In the genomic region with DNA sequence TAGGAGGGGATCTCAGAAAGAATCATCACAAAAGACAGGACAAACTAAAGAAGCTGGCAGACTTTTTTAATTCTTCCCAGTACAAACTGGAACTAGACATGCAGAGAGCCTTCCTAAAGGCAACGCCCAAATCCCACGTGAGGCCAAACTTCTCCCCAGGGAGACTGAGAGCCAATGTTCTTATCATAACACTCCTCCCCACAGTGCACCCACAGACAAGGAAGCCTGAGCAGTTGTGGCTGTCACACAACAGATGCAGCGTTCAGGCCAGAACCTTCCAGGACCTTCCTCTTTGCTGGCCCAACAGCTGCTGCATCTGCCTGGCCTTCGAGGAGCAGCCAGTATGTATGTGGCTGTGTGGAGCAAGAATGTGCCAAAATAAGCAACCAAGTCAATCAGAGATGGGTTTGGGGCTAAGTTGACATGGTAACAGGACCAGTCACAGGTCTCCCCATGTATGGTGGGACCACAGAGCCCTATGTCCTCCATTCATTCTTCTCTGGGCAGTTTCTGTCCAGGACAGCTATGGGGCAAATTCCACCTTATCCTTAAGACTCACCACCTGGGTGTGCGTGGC, we compare ENCODE assay signal across 10 cellular contexts. TPM values are rescaled to one million over a fixed set of nuclear protein-coding genes. Genes with fewer than 3 reads are reported as not detected.
DNase-seq lines count a peak whose midpoint lies in the region; ATAC-seq and TF ChIP-seq lines count a peak whose summit lies in the region.
"Had no signal": no experiment of that assay in that cellular context is flagged by ENCODE, and none has a peak within 500 bp of the region (broad histone marks: within the 10 kb centered on the region; RNA-seq: fewer than 3 reads in every experiment).

No MANE protein-coding gene starts in this region.

- H3K9me2 ChIP-seq in DOHH2 (replicated peaks; ENCODE audit: control insufficient read depth, low read length), result no peaks in the 10 kb centered on the region

- H4K91ac ChIP-seq in neuronal stem cell (ENCODE audit: low read depth, low read length, poor library complexity), result no peak overlapping the region

- H3K4ac ChIP-seq in neuronal stem cell (ENCODE audit: low read length), result no peak overlapping the region

- H3K27me3 ChIP-seq in DOHH2 (ENCODE audit: control insufficient read depth, low read length), result no peaks in the 10 kb centered on the region
- H3K27me3 ChIP-seq in neuronal stem cell (ENCODE audit: control insufficient read depth in 3 of 3, insufficient read depth in 3 of 3, low read depth in 1 of 3, low read length in 3 of 3), result no peaks in the 10 kb centered on the region

- H2BK15ac ChIP-seq in neuronal stem cell (ENCODE audit: low read length), result no peak overlapping the region

- no peak for DNase-seq in neuronal stem cell (ENCODE audit: low spot score)
- DNase-seq in Calu3, result no peak
- no peak for DNase-seq in coronary artery (ENCODE audit: low spot score)
- no peak for DNase-seq in activated CD4-positive, alpha-beta T cell treated with anti-CD3 and anti-CD28 coated beads for 4 hours
- DNase-seq: kidney glomerular epithelial cell had no signal

- peak overlapping the region; percentile 6 for H3K18ac ChIP-seq in neuronal stem cell (ENCODE audit: low read length)

- no peak overlapping the region for H3K27ac Mint-ChIP-seq in Calu3 (ENCODE audit: unreplicated experiment)

- H3K4me1 ChIP-seq in DOHH2 (ENCODE audit: control insufficient read depth, low read length) (peaks cover 56% of the 10 kb centered on the region), neuronal stem cell (ENCODE audit: control insufficient read depth in 2 of 2, insufficient read depth in 1 of 2, low read depth in 1 of 2, low read length in 2 of 2) (peaks cover 5% of the 10 kb centered on the region in 2 donors)

- CTCF ChIA-PET in Calu3 (lab: Charles Lee), result no interaction called here

- no peak overlapping the region for H2BK120ac ChIP-seq in neuronal stem cell (ENCODE audit: low read depth, low read length)

- H2BK12ac ChIP-seq in neuronal stem cell (ENCODE audit: low read length), result no peak overlapping the region

- H3K9ac ChIP-seq in neuronal stem cell (ENCODE audit: low read depth, low read length, poor library complexity), result no peak overlapping the region

- no peak overlapping the region for H3K14ac ChIP-seq in neuronal stem cell (ENCODE audit: low read length)

- peak overlapping the region; percentile 14 for H3K23ac ChIP-seq in neuronal stem cell (ENCODE audit: low read depth, low read length, poor library complexity)

- no peaks in the 10 kb centered on the region for H3F3A ChIP-seq in DOHH2 (ENCODE audit: control insufficient read depth, insufficient read depth)

- H3K4me3 Mint-ChIP-seq in Calu3 (ENCODE audit: low read depth, unreplicated experiment), result no peak overlapping the region

- peak overlapping the region; percentile 9; the same call in 1 of the 2 replicates for H3K4me3 ChIP-seq in DOHH2 (ENCODE audit: low read length)
- no peak overlapping the region for H3K4me3 ChIP-seq in neuronal stem cell (ENCODE audit: low read length in 2 of 2)
- H3K4me3 ChIP-seq in coronary artery, result no peak overlapping the region
- H3K4me3 ChIP-seq: thoracic aorta had no signal

- no peaks in the 10 kb centered on the region for H3K27me3 Mint-ChIP-seq in Calu3 (ENCODE audit: unreplicated experiment)

- peaks cover 19% of the 10 kb centered on the region; the same call in 1 of the 2 replicates for H4K20me1 ChIP-seq in DOHH2 (ENCODE audit: control insufficient read depth, insufficient read depth, low read depth, low read length)

- ATAC-seq in HG03565 (IDR thresholded peaks at IDR 0.05; ENCODE audit: unreplicated experiment), result no peak

- H3K9me3 Mint-ChIP-seq in Calu3 (ENCODE audit: low read depth, unreplicated experiment), result no peaks in the 10 kb centered on the region

- no peak overlapping the region for H2BK5ac ChIP-seq in neuronal stem cell (ENCODE audit: low read length)

- TF ChIP-seq CTCF in DOHH2 (IDR thresholded peaks at IDR 0.05; ENCODE audit: low read depth, low read length, poor library complexity, severe bottlenecking), result no peak
- no peak for TF ChIP-seq CTCF in Calu3 (IDR thresholded peaks at IDR 0.05; ENCODE audit: unreplicated experiment)
- TF ChIP-seq CTCF in coronary artery (IDR thresholded peaks at IDR 0.05), result no peak

- H3K36me3 ChIP-seq in DOHH2 (ENCODE audit: control insufficient read depth, low read length), result no peaks in the 10 kb centered on the region
- H3K36me3 ChIP-seq in KOPT-K1 (ENCODE audit: insufficient read depth, low read length), result no peaks in the 10 kb centered on the region
- no peaks in the 10 kb centered on the region for H3K36me3 ChIP-seq in neuronal stem cell (replicated peaks in 1 of 2; ENCODE audit: control insufficient read depth in 2 of 2, insufficient read depth in 2 of 2, low read length in 2 of 2)
- H3K36me3 ChIP-seq: thoracic aorta had no signal

- peaks cover 4% of the 10 kb centered on the region for H3K36me3 Mint-ChIP-seq in Calu3 (ENCODE audit: insufficient read depth, unreplicated experiment)

- H3K79me2 ChIP-seq in DOHH2 (ENCODE audit: control insufficient read depth, low read length), result peaks cover 40% of the 10 kb centered on the region

- no peak overlapping the region for H4K8ac ChIP-seq in neuronal stem cell (ENCODE audit: low read depth, low read length)

- no peak overlapping the region for H2AFZ ChIP-seq in neuronal stem cell (ENCODE audit: low read length)

- WGBS in neuronal stem cell (ENCODE audit: extremely low coverage in 2 of 2, insufficient read length in 2 of 2, insufficient replicate concordance in 1 of 2), 2 donors, result no CpG with 5 or more reads among the region's 5 CpGs

- peaks cover 21% of the 10 kb centered on the region for H3K4me1 Mint-ChIP-seq in Calu3 (ENCODE audit: low read depth, unreplicated experiment)

- H3K79me1 ChIP-seq in neuronal stem cell (ENCODE audit: low read depth, low read length), result peaks cover 4% of the 10 kb centered on the region

- intact Hi-C loops in Calu3 (cut with micrococcal nuclease; ENCODE audit: unreplicated experiment), result no loop called here

- H3K4me2 ChIP-seq in DOHH2 (ENCODE audit: low read length), result peak overlapping the region; percentile 37
- H3K4me2 ChIP-seq in neuronal stem cell (ENCODE audit: insufficient read depth, low read length, poor library complexity, severe bottlenecking), result no peak overlapping the region

- no peaks in the 10 kb centered on the region for H3K9me3 ChIP-seq in DOHH2 (ENCODE audit: control insufficient read depth, insufficient read depth, low read length)
- H3K9me3 ChIP-seq in KOPT-K1 (ENCODE audit: insufficient read depth, low read length, poor library complexity, severe bottlenecking), result no peaks in the 10 kb centered on the region
- H3K9me3 ChIP-seq in neuronal stem cell (replicated peaks in 1 of 2; ENCODE audit: control insufficient read depth in 2 of 2, insufficient read depth in 1 of 2, low read depth in 1 of 2, low read length in 2 of 2), result no peaks in the 10 kb centered on the region
- H3K9me3 ChIP-seq: thoracic aorta had no signal

- BruUV-seq in Calu3 (replicated peaks; lab: Mats Ljungman, UMichigan), result no TSS peak

- H3K27ac ChIP-seq in DOHH2 (ENCODE audit: low read depth, low read length), result no peak overlapping the region
- peak overlapping the region; percentile 53 for H3K27ac ChIP-seq in KOPT-K1 (ENCODE audit: low read depth, low read length, poor library complexity, severe bottlenecking)
- H3K27ac ChIP-seq in cingulate gyrus (ENCODE audit: low read depth, low read length), result peak overlapping the region; percentile 41
- no peak overlapping the region for H3K27ac ChIP-seq in neuronal stem cell (replicated peaks; ENCODE audit: low read length)
- peak overlapping the region in 1 of 2 donors; percentile 48 for H3K27ac ChIP-seq in coronary artery
- H3K27ac ChIP-seq: thoracic aorta had no signal

- H2AK5ac ChIP-seq in neuronal stem cell (ENCODE audit: low read depth, low read length), result no peak overlapping the region

RNA-seq across cellular contexts. Expression of a gene that starts 34.9 kb away (rescaled TPM):
- 36.6 TPM for polyA plus RNA-seq in neuronal stem cell (2013, experiment 1 of 2)
- 37.6 TPM for polyA plus RNA-seq in neuronal stem cell (2013, experiment 2 of 2)
- total RNA-seq in Calu3 (2022), result 36.9 and 40.2 TPM in 2 replicates

Comparison
In these comparisons a context has a peak if more than half of its experiments do, and no peak if none do; other contexts are left out.
1. H3K27ac ChIP-seq: peak in KOPT-K1 (single experiment) and cingulate gyrus (single experiment); none in DOHH2 (single experiment) and neuronal stem cell (single experiment).